21 cellular contexts compared by ENCODE assay signal in the genomic region with DNA sequence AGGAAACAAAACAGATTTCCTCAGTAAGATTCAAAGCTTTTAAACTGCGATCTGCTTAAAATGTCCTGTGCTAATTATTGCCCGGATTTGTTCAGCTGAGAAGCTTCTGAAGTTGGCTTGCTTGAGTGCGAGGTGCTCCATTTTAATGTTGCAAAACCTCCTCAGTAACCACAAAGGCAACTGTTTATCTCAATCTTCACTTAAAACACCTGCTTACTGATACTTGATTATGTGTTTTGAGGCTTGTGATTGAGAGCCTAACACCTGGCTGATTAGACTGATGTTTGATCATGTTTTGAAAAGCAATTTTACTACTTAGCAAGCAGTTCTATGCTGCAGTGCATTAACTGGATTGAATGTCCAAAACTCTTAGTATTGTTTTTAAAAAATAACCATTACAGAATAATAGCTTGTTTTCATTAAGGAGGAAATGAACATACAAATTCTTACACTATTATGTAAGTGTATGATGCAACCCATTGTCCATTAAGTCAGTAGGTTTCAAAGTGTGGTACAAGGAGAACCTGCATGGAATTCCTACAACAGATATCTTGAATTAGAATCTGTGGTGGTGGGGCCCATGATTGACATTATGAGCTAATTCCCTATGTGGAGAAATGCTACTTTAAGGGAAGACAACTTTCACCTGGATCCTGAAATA.
DNase-seq lines count a peak whose midpoint lies in the region; ATAC-seq, FAIRE-seq and TF ChIP-seq lines count a peak whose summit lies in the region.
"Had no signal": no experiment of that assay in that cellular context is flagged by ENCODE, and none has a peak within 500 bp of the region (broad histone marks: within the 10 kb centered on the region; RNA-seq: fewer than 3 reads in every experiment).

No MANE protein-coding gene starts in this region.

- ATAC-seq in K562 (no peak), HG02840 (IDR thresholded peaks at IDR 0.05; ENCODE audit: low FRiP score, unreplicated experiment) (no peak)

- CTCF ChIA-PET in K562 (lab: Yijun Ruan, JAX; ENCODE audit: low intra/inter-chr PET ratio) = no interaction called here

- no peak overlapping the region for H3K4me3 Mint-ChIP-seq in activated naive CD8-positive, alpha-beta T cell treated with anti-CD3 and anti-CD28 coated beads for 36 hours

- H3K4me1 ChIP-seq in K562 (replicated peaks in 1 of 2; ENCODE audit: control insufficient read depth in 2 of 2, insufficient read depth in 2 of 2, low read length in 2 of 2) = no peaks in the 10 kb centered on the region
- H3K4me1 ChIP-seq: BLaER1 treated with 17β-estradiol and CSF1 and Interleukin-3, amounts not matched to agents 10 nM and 100 nM had no signal

- no TSS peak for BruUV-seq in K562 (replicated peaks; lab: Mats Ljungman, UMichigan)

- no peaks in the 10 kb centered on the region for H3K9me1 ChIP-seq in K562 (ENCODE audit: control insufficient read depth, insufficient read depth, low read length)

- H2AFZ ChIP-seq in K562 (ENCODE audit: low read depth, low read length) = no peak overlapping the region

- intact Hi-C loops in K562 (cut with micrococcal nuclease) = no loop called here

- H3K27ac Mint-ChIP-seq in activated naive CD8-positive, alpha-beta T cell treated with anti-CD3 and anti-CD28 coated beads for 36 hours = no peak overlapping the region

- H4K20me1 ChIP-seq in K562 (replicated peaks; ENCODE audit: control insufficient read depth, insufficient read depth, low read length) = no peaks in the 10 kb centered on the region
- H4K20me1 ChIP-seq: BLaER1 treated with 17β-estradiol and CSF1 and Interleukin-3, amounts not matched to agents 10 nM and 100 nM had no signal

- WGBS in K562 (ENCODE audit: insufficient coverage, low coverage, missing lambda C conversion rate) = 14% methylated on average over 3 of the region's 3 CpGs

- FAIRE-seq in K562 (lab: Jason Lieb, UNC) (no peak), GM19239 (lab: Jason Lieb, UNC) (no peak)
- FAIRE-seq: GM12891, GM18507 had no signal

- no peaks in the 10 kb centered on the region for H3K36me3 Mint-ChIP-seq in activated naive CD8-positive, alpha-beta T cell treated with anti-CD3 and anti-CD28 coated beads for 36 hours

- in situ Hi-C loops in K562 (cut with MboI) = no loop called here

- peaks cover 3 to 11% of the 10 kb centered on the region in 2 experiments; a peak in 2 of 5 replicates for H3K27me3 ChIP-seq in K562 (ENCODE audit: control insufficient read depth in 2 of 2, insufficient read depth in 2 of 2, low read length in 2 of 2)
- H3K27me3 ChIP-seq: BLaER1 treated with 17β-estradiol and CSF1 and Interleukin-3, amounts not matched to agents 10 nM and 100 nM had no signal

- H3K9ac ChIP-seq in K562 (ENCODE audit: insufficient read depth in 1 of 2, low read depth in 2 of 2, low read length in 2 of 2) = no peak overlapping the region
- H3K9ac ChIP-seq: BLaER1 treated with 17β-estradiol and CSF1 and Interleukin-3, amounts not matched to agents 10 nM and 100 nM had no signal

- POLR2A ChIA-PET in K562 (lab: Yijun Ruan, JAX) = interaction anchor here (0.7 to 1.4 kb wide), 5 partner anchors 10 to 535 kb away, joined by 3 to 5 read pairs (median 3); no protein-coding TSS in a partner anchor

- TF ChIP-seq POLR2A in K562 (conservative IDR thresholded peaks at IDR 0.05) = no peak

- H3K4me3 ChIP-seq in K562 = no peak overlapping the region
- H3K4me3 ChIP-seq: BLaER1 treated with 17β-estradiol and CSF1 and Interleukin-3, amounts not matched to agents 10 nM and 100 nM had no signal

- H3K36me3 ChIP-seq in K562 (ENCODE audit: control insufficient read depth, insufficient read depth, low read length) = no peaks in the 10 kb centered on the region
- H3K36me3 ChIP-seq: BLaER1 treated with 17β-estradiol and CSF1 and Interleukin-3, amounts not matched to agents 10 nM and 100 nM had no signal

- TF ChIP-seq CTCF in K562 (IDR thresholded peaks at IDR 0.05 in 2 of 3, conservative IDR thresholded peaks at IDR 0.05 in 1 of 3; ENCODE audit: insufficient read depth in 2 of 3, low read depth in 1 of 3, low read length in 3 of 3) = no peak

- DNase-seq in DMS53 (lab: John Stamatoyannopoulos, UW) = peak; percentile 31
- no peak for DNase-seq in DMS53 treated with DMSO at 0.1 percent for 48 hours (lab: John Stamatoyannopoulos, UW; ENCODE audit: unreplicated experiment)
- DNase-seq in NCI-H2107 treated with DMSO at 0.1 percent for 48 hours (lab: John Stamatoyannopoulos, UW; ENCODE audit: unreplicated experiment) = peak; percentile 91
- no peak for DNase-seq in K562 (ENCODE audit: extremely low read depth in 1 of 4, low spot score in 3 of 4)
- no peak for DNase-seq in activated naive CD8-positive, alpha-beta T cell treated with anti-CD3 and anti-CD28 coated beads for 36 hours
- no peak for DNase-seq in NCI-H524 (lab: John Stamatoyannopoulos, UW)
- no peak for DNase-seq in GM19239 (ENCODE audit: insufficient read length, low spot score)
- DNase-seq: GDM1; GOT3; Kasumi-1; MM.1S; NCI-H1092 treated with DMSO at 0.1 percent for 48 hours; NCI-H2029; NK-92 treated with Interleukin-12 subunit alpha and Interleukin-12 subunit beta, amount 100 ng/mL, for 24 hours; OCI-M1; RPMI8226 had no signal

- H3K79me2 ChIP-seq in K562 (ENCODE audit: control insufficient read depth, insufficient read depth, low read length) = no peaks in the 10 kb centered on the region

- no peaks in the 10 kb centered on the region for H3K4me1 Mint-ChIP-seq in activated naive CD8-positive, alpha-beta T cell treated with anti-CD3 and anti-CD28 coated beads for 36 hours

- no peak overlapping the region for H3K4me2 ChIP-seq in K562 (ENCODE audit: insufficient read depth, low read length)
- H3K4me2 ChIP-seq: BLaER1 treated with 17β-estradiol and CSF1 and Interleukin-3, amounts not matched to agents 10 nM and 100 nM had no signal

- TF ChIP-seq EP300 in K562 (IDR thresholded peaks at IDR 0.05; ENCODE audit: low read length) = no peak

- no peaks in the 10 kb centered on the region for H3K27me3 Mint-ChIP-seq in activated naive CD8-positive, alpha-beta T cell treated with anti-CD3 and anti-CD28 coated beads for 36 hours

- no peak overlapping the region for H3K27ac ChIP-seq in K562 (ENCODE audit: extremely low read depth, low read depth, low read length)
- H3K27ac ChIP-seq: 22Rv1; BLaER1 treated with 17β-estradiol and CSF1 and Interleukin-3, amounts not matched to agents 10 nM and 100 nM had no signal

- H3K9me3 Mint-ChIP-seq in activated naive CD8-positive, alpha-beta T cell treated with anti-CD3 and anti-CD28 coated beads for 36 hours = no peaks in the 10 kb centered on the region

- H3K9me3 ChIP-seq in K562 (replicated peaks; ENCODE audit: control insufficient read depth, insufficient read depth, low read depth, low read length) = no peaks in the 10 kb centered on the region
- H3K9me3 ChIP-seq: BLaER1 treated with 17β-estradiol and CSF1 and Interleukin-3, amounts not matched to agents 10 nM and 100 nM had no signal

- TF ChIP-seq RAD21 in K562 (CRISPR knock-in tag; conservative IDR thresholded peaks at IDR 0.05 in 1 of 2, IDR thresholded peaks at IDR 0.05 in 1 of 2) = no peak

TF ChIP-seq in K562, 482 proteins besides CTCF, POLR2A, EP300 and RAD21 (continues in another document):
- TF ChIP-seq PRPF4 (IDR thresholded peaks at IDR 0.05; ENCODE audit: insufficient read depth, low read depth, low read length, poor library complexity, severe bottlenecking) (no peak), XRCC5 (IDR thresholded peaks at IDR 0.05; ENCODE audit: low read depth, low read length) (no peak), ZNF324 (CRISPR knock-in tag; IDR thresholded peaks at IDR 0.05) (no peak), TFAM (CRISPR knock-in tag; conservative IDR thresholded peaks at IDR 0.05) (no peak), NONO (IDR thresholded peaks at IDR 0.05; ENCODE audit: low read depth in 2 of 2, low read length in 1 of 2) (no peak), SREBF2 (CRISPR knock-in tag; IDR thresholded peaks at IDR 0.05) (no peak), ZBTB11 (CRISPR knock-in tag; IDR thresholded peaks at IDR 0.05) (no peak)

Comparison
In these comparisons a context has a peak if more than half of its experiments do, and no peak if none do; other contexts are left out.
1. DNase-seq: peak in DMS53 (single experiment) and NCI-H2107 treated with DMSO at 0.1 percent for 48 hours (single experiment); none in DMS53 treated with DMSO at 0.1 percent for 48 hours (single experiment), K562 (0 of 4), activated naive CD8-positive, alpha-beta T cell treated with anti-CD3 and anti-CD28 coated beads for 36 hours (single experiment), NCI-H524 (0 of 2) and GM19239 (single experiment).